25 cellular contexts compared by ENCODE assay signal in genomic region chr1:48744032-48744431, GRCh38. TPM values are rescaled to one million over a fixed set of nuclear protein-coding genes. Genes with fewer than 3 reads are reported as not detected.
"Had no signal": no experiment of that assay in that cellular context is flagged by ENCODE, and none has a peak within 500 bp of the region (broad histone marks: within the 10 kb centered on the region; RNA-seq: fewer than 3 reads in every experiment).

No MANE protein-coding gene starts in this region.

- H3K36me3 ChIP-seq: adrenal gland, breast epithelium, colonic mucosa had no signal

- H3K4me3 ChIP-seq: adrenal gland, breast epithelium, colonic mucosa, dorsolateral prefrontal cortex, left ventricle myocardium inferior, spleen, upper lobe of left lung had no signal

- ATAC-seq: activated T-cell treated with anti-CD3 and anti-CD28 coated beads, Interleukin-2, amount 50 U/mL, for 4 hours; effector memory CD8-positive, alpha-beta T cell; esophagus mucosa; naive thymus-derived CD4-positive, alpha-beta T cell; stimulated activated naive CD8-positive, alpha-beta T cell treated with anti-CD3 and anti-CD28 coated beads, Interleukin-15, Interleukin-2, amounts not matched to agents 100 U/mL and 50 U/mL, for 24 hours had no signal

- H3K9me3 ChIP-seq: adrenal gland, breast epithelium, colonic mucosa, left ventricle myocardium inferior, spleen, upper lobe of left lung had no signal

- H3K27ac ChIP-seq: adrenal gland, breast epithelium, colonic mucosa, left ventricle myocardium inferior, spleen, upper lobe of left lung had no signal

- H3K27me3 ChIP-seq: adrenal gland, breast epithelium, colonic mucosa, dorsolateral prefrontal cortex, spleen, upper lobe of left lung had no signal

- DNase-seq: activated CD4-positive, alpha-beta T cell treated with anti-CD3 and anti-CD28 coated beads for 4 hours; activated CD4-positive, alpha-beta T cell treated with anti-CD3 and anti-CD28 coated beads, Interleukin-2, amount 50 U/mL, for 48 hours; activated CD4-positive, CD25-positive, alpha-beta regulatory T cell; activated CD8-positive, alpha-beta memory T cell treated with anti-CD3 and anti-CD28 coated beads, Interleukin-2, amount 50 U/mL, for 48 hours; activated naive CD4-positive, alpha-beta T cell; activated T-cell treated with anti-CD3 and anti-CD28 coated beads, Interleukin-2, amount 50 U/mL, for 4 hours; adrenal gland; colonic mucosa; dorsolateral prefrontal cortex; effector memory CD8-positive, alpha-beta T cell; glutamatergic neuron; hippocampal formation; kidney glomerular epithelial cell; left ventricle myocardium inferior; naive thymus-derived CD4-positive, alpha-beta T cell; occipital lobe; posterior cingulate gyrus; spleen; stimulated activated CD4-positive, alpha-beta T cell treated with anti-CD3 and anti-CD28 coated beads, Interleukin-4, amount 100 ng/mL, for 24 hours; stimulated activated naive CD8-positive, alpha-beta T cell treated with anti-CD3 and anti-CD28 coated beads, Interleukin-15, Interleukin-2, amounts not matched to agents 100 U/mL and 50 U/mL, for 24 hours; upper lobe of left lung had no signal

- H3K4me1 ChIP-seq: breast epithelium, colonic mucosa, left ventricle myocardium inferior, upper lobe of left lung had no signal

- FAIRE-seq: endothelial cell of umbilical vein, frontal cortex had no signal

RNA-seq across cellular contexts. Expression of gene BEND5, which starts 32.7 kb away (rescaled TPM):
- total RNA-seq: endothelial cell of umbilical vein had no signal
- polyA plus RNA-seq: endothelial cell of umbilical vein had no signal
